1 cellular context compared by ENCODE assay signal in genomic region chr6:3869632-3870527, GRCh38.
A peak's percentile ranks its signal among the peaks of the same experiment; 100 is the strongest.
TF ChIP-seq lines count a peak whose summit lies in the region.

No MANE protein-coding gene starts in this region.

TF ChIP-seq in HepG2, 621 proteins besides CTCF, POLR2A, EP300 and RAD21 (continued from another document and continues in another):
- TF ChIP-seq, protein P1, sequence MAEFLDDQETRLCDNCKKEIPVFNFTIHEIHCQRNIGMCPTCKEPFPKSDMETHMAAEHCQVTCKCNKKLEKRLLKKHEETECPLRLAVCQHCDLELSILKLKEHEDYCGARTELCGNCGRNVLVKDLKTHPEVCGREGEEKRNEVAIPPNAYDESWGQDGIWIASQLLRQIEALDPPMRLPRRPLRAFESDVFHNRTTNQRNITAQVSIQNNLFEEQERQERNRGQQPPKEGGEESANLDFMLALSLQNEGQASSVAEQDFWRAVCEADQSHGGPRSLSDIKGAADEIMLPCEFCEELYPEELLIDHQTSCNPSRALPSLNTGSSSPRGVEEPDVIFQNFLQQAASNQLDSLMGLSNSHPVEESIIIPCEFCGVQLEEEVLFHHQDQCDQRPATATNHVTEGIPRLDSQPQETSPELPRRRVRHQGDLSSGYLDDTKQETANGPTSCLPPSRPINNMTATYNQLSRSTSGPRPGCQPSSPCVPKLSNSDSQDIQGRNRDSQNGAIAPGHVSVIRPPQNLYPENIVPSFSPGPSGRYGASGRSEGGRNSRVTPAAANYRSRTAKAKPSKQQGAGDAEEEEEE (CRISPR knock-in tag; IDR thresholded peaks at IDR 0.05; ENCODE audit: borderline replicate concordance) = no peak
- TF ChIP-seq ZNF432 (CRISPR knock-in tag; IDR thresholded peaks at IDR 0.05; ENCODE audit: borderline replicate concordance) (no peak), ZNF326 (CRISPR knock-in tag; IDR thresholded peaks at IDR 0.05; ENCODE audit: borderline replicate concordance) (no peak), NR1H2 (CRISPR knock-in tag; IDR thresholded peaks at IDR 0.05; ENCODE audit: borderline replicate concordance, low read depth) (no peak), FOXO4 (CRISPR knock-in tag; conservative IDR thresholded peaks at IDR 0.05) (no peak), NR2F6 (IDR thresholded peaks at IDR 0.05) (peak; percentile 71), NR2F6 (CRISPR knock-in tag; IDR thresholded peaks at IDR 0.05) (peak; percentile 62), ZNF251 (CRISPR knock-in tag; IDR thresholded peaks at IDR 0.05) (no peak), NPAS2 (CRISPR knock-in tag; IDR thresholded peaks at IDR 0.05; ENCODE audit: borderline replicate concordance) (no peak), JARID2 (CRISPR knock-in tag; IDR thresholded peaks at IDR 0.05; ENCODE audit: insufficient replicate concordance) (no peak), POGZ (CRISPR knock-in tag; IDR thresholded peaks at IDR 0.05) (peak; percentile 8; the same call in 1 of the 2 replicates), ZNF605 (CRISPR knock-in tag; IDR thresholded peaks at IDR 0.05) (peak; percentile 89), GATAD1 (CRISPR knock-in tag; IDR thresholded peaks at IDR 0.05) (peak; percentile 2; the same call in 1 of the 2 replicates), JDP2 (CRISPR knock-in tag; IDR thresholded peaks at IDR 0.05; ENCODE audit: borderline replicate concordance) (no peak), ZMAT3 (CRISPR knock-in tag; conservative IDR thresholded peaks at IDR 0.05) (no peak), DPF2 (CRISPR knock-in tag; IDR thresholded peaks at IDR 0.05; ENCODE audit: borderline replicate concordance, low read depth) (peak; percentile 46; the same call in 1 of the 2 replicates), ARHGAP35 (CRISPR knock-in tag; IDR thresholded peaks at IDR 0.05; ENCODE audit: borderline replicate concordance) (no peak), FLYWCH1 (CRISPR knock-in tag; IDR thresholded peaks at IDR 0.05) (no peak), KLF15 (CRISPR knock-in tag; IDR thresholded peaks at IDR 0.05; ENCODE audit: borderline replicate concordance) (no peak), HNRNPLL (IDR thresholded peaks at IDR 0.05; ENCODE audit: low read depth, low read length, poor library complexity, severe bottlenecking) (no peak), RXRB (CRISPR knock-in tag; IDR thresholded peaks at IDR 0.05; ENCODE audit: borderline replicate concordance) (peak; percentile 87), ZFP90 (CRISPR knock-in tag; IDR thresholded peaks at IDR 0.05; ENCODE audit: borderline replicate concordance) (no peak), ZNF343 (CRISPR knock-in tag; IDR thresholded peaks at IDR 0.05) (no peak), ZBTB1 (CRISPR knock-in tag; IDR thresholded peaks at IDR 0.05; ENCODE audit: borderline replicate concordance) (no peak), SNAPC2 (CRISPR knock-in tag; IDR thresholded peaks at IDR 0.05) (peak; percentile 16; the same call in 1 of the 2 replicates), DNMT3B (CRISPR knock-in tag; conservative IDR thresholded peaks at IDR 0.05) (no peak; the same call in 1 of the 2 replicates), FOXA3 (CRISPR knock-in tag; IDR thresholded peaks at IDR 0.05) (peak; percentile 75), SRSF9 (IDR thresholded peaks at IDR 0.05; ENCODE audit: borderline replicate concordance, insufficient read depth, low read depth, low read length, poor library complexity, severe bottlenecking) (no peak), ZNF317 (CRISPR knock-in tag; IDR thresholded peaks at IDR 0.05) (no peak), ZBTB44 (CRISPR knock-in tag; IDR thresholded peaks at IDR 0.05) (no peak), RXRA (CRISPR knock-in tag; IDR thresholded peaks at IDR 0.05) (peak; percentile 57; the same call in 1 of the 2 replicates), BCL6 (CRISPR knock-in tag; IDR thresholded peaks at IDR 0.05) (peak; percentile 86), ATF2 (CRISPR knock-in tag; IDR thresholded peaks at IDR 0.05) (peak; percentile 28; the same call in 1 of the 2 replicates), FOSL2 (CRISPR knock-in tag; IDR thresholded peaks at IDR 0.05) (peak; percentile 90), FOXP1 (IDR thresholded peaks at IDR 0.05) (no peak), FOXP1 (CRISPR knock-in tag; IDR thresholded peaks at IDR 0.05) (peak; percentile 75; the same call in 1 of the 2 replicates), CREBL2 (CRISPR knock-in tag; IDR thresholded peaks at IDR 0.05; ENCODE audit: borderline replicate concordance) (no peak), PHF5A (CRISPR knock-in tag; IDR thresholded peaks at IDR 0.05; ENCODE audit: low read depth, unreplicated experiment) (peak; percentile 39), POLR2G (IDR thresholded peaks at IDR 0.05; ENCODE audit: low read depth, low read length) (peak; percentile 84), ZNF563 (CRISPR knock-in tag; IDR thresholded peaks at IDR 0.05) (0 out of 2 replicates have a peak, but pooled peaks have one; percentile 40), NFAT5 (CRISPR knock-in tag; IDR thresholded peaks at IDR 0.05) (no peak), KLF16 (CRISPR knock-in tag; IDR thresholded peaks at IDR 0.05) (no peak; a peak in 1 of 4 replicates), HMG20A (CRISPR knock-in tag; IDR thresholded peaks at IDR 0.05; ENCODE audit: borderline replicate concordance) (peak; percentile 77; the same call in 1 of the 2 replicates), RORA (CRISPR knock-in tag; IDR thresholded peaks at IDR 0.05) (no peak), ZNF816 (CRISPR knock-in tag; IDR thresholded peaks at IDR 0.05; ENCODE audit: borderline replicate concordance) (peak; percentile 88; the same call in 1 of the 2 replicates), CENPT (CRISPR knock-in tag; IDR thresholded peaks at IDR 0.05; ENCODE audit: low read depth) (no peak)
- TF ChIP-seq, protein P2, sequence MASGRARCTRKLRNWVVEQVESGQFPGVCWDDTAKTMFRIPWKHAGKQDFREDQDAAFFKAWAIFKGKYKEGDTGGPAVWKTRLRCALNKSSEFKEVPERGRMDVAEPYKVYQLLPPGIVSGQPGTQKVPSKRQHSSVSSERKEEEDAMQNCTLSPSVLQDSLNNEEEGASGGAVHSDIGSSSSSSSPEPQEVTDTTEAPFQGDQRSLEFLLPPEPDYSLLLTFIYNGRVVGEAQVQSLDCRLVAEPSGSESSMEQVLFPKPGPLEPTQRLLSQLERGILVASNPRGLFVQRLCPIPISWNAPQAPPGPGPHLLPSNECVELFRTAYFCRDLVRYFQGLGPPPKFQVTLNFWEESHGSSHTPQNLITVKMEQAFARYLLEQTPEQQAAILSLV (CRISPR knock-in tag; IDR thresholded peaks at IDR 0.05; ENCODE audit: borderline replicate concordance) = peak; percentile 69; the same call in 1 of the 2 replicates
- TF ChIP-seq, protein P3, sequence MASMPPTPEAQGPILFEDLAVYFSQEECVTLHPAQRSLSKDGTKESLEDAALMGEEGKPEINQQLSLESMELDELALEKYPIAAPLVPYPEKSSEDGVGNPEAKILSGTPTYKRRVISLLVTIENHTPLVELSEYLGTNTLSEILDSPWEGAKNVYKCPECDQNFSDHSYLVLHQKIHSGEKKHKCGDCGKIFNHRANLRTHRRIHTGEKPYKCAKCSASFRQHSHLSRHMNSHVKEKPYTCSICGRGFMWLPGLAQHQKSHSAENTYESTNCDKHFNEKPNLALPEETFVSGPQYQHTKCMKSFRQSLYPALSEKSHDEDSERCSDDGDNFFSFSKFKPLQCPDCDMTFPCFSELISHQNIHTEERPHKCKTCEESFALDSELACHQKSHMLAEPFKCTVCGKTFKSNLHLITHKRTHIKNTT (CRISPR knock-in tag; IDR thresholded peaks at IDR 0.05) = no peak
- TF ChIP-seq, protein P4, sequence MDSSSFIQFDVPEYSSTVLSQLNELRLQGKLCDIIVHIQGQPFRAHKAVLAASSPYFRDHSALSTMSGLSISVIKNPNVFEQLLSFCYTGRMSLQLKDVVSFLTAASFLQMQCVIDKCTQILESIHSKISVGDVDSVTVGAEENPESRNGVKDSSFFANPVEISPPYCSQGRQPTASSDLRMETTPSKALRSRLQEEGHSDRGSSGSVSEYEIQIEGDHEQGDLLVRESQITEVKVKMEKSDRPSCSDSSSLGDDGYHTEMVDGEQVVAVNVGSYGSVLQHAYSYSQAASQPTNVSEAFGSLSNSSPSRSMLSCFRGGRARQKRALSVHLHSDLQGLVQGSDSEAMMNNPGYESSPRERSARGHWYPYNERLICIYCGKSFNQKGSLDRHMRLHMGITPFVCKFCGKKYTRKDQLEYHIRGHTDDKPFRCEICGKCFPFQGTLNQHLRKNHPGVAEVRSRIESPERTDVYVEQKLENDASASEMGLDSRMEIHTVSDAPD (CRISPR knock-in tag; IDR thresholded peaks at IDR 0.05) = no peak; the same call in 1 of the 2 replicates
- TF ChIP-seq, protein P5, sequence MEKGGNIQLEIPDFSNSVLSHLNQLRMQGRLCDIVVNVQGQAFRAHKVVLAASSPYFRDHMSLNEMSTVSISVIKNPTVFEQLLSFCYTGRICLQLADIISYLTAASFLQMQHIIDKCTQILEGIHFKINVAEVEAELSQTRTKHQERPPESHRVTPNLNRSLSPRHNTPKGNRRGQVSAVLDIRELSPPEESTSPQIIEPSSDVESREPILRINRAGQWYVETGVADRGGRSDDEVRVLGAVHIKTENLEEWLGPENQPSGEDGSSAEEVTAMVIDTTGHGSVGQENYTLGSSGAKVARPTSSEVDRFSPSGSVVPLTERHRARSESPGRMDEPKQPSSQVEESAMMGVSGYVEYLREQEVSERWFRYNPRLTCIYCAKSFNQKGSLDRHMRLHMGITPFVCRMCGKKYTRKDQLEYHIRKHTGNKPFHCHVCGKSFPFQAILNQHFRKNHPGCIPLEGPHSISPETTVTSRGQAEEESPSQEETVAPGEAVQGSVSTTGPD (CRISPR knock-in tag; IDR thresholded peaks at IDR 0.05) = no peak
